19 cellular contexts compared by ENCODE assay signal in genomic region chr18:36212301-36212977, GRCh38. TPM values are rescaled to one million over a fixed set of nuclear protein-coding genes. Genes with fewer than 3 reads are reported as not detected.
DNase-seq lines count a peak whose midpoint lies in the region; ATAC-seq and TF ChIP-seq lines count a peak whose summit lies in the region.
"Had no signal": no experiment of that assay in that cellular context is flagged by ENCODE, and none has a peak within 500 bp of the region (broad histone marks: within the 10 kb centered on the region; RNA-seq: fewer than 3 reads in every experiment).

No MANE protein-coding gene starts in this region.

- 72% methylated on average over 6 of the region's 7 CpGs for WGBS in right lobe of liver (ENCODE audit: insufficient coverage, low coverage, low lambda C conversion rate, missing lambda C conversion rate)

- H3K4me1 Mint-ChIP-seq in chondrocyte (ENCODE audit: low read depth) = peaks cover 4% of the 10 kb centered on the region

- peak; percentile 38 for TF ChIP-seq CTCF in cardiac muscle cell (IDR thresholded peaks at IDR 0.05; ENCODE audit: low read depth, low read length)
- TF ChIP-seq CTCF in chondrocyte (IDR thresholded peaks at IDR 0.05) = peak; percentile 43
- no peak for TF ChIP-seq CTCF in right lobe of liver (IDR thresholded peaks at IDR 0.05)
- no peak for TF ChIP-seq CTCF in vagina (IDR thresholded peaks at IDR 0.05)

- H3K4me1 ChIP-seq in cardiac muscle cell (ENCODE audit: low read depth) (peaks cover 6% of the 10 kb centered on the region), right lobe of liver (peaks cover 0 to 4% (median 0%) of the 10 kb centered on the region in 4 donors), vagina (peaks cover 7% of the 10 kb centered on the region)
- H3K4me1 ChIP-seq: A549, lower lobe of right lung had no signal

- TF ChIP-seq POLR2A in right lobe of liver (IDR thresholded peaks at IDR 0.05) (no peak), vagina (IDR thresholded peaks at IDR 0.05) (no peak)

- H3K9me3 ChIP-seq in cardiac muscle cell (ENCODE audit: low read depth) (no peaks in the 10 kb centered on the region), right lobe of liver (no peaks in the 10 kb centered on the region), vagina (no peaks in the 10 kb centered on the region), MG63 (peaks cover 3% of the 10 kb centered on the region; the same call in 1 of the 2 replicates)
- H3K9me3 ChIP-seq: A549, Peyer's patch, thyroid gland had no signal

- H3K36me3 Mint-ChIP-seq in chondrocyte (ENCODE audit: low read depth) = peaks cover 27% of the 10 kb centered on the region
- H3K36me3 Mint-ChIP-seq: IgD-negative memory B cell had no signal

- H3K27ac ChIP-seq in cardiac muscle cell (no peak overlapping the region), right lobe of liver (no peak overlapping the region), vagina (peak overlapping the region; percentile 20)
- H3K27ac ChIP-seq: A549, lower lobe of right lung, Peyer's patch, thyroid gland had no signal

- H3K4me3 ChIP-seq in cardiac muscle cell = no peak overlapping the region
- no peak overlapping the region for H3K4me3 ChIP-seq in right lobe of liver
- H3K4me3 ChIP-seq in vagina = peak overlapping the region in 1 of 2 donors; percentile 3
- H3K4me3 ChIP-seq in MG63 = no peak overlapping the region
- H3K4me3 ChIP-seq: A549, lower lobe of right lung, Peyer's patch, thyroid gland had no signal

- DNase-seq in cardiac muscle cell (ENCODE audit: low read depth in 1 of 2, low spot score in 1 of 2) (peak in 1 of 2 donors; percentile 66), Right ventricle myocardium superior (no peak), chondrocyte (ENCODE audit: low spot score) (no peak), right lobe of liver (peak in 1 of 3 donors; percentile 39), vagina (ENCODE audit: extremely low spot score in 2 of 2) (no peak), NCI-H526 (lab: John Stamatoyannopoulos, UW) (no peak), MG63 (no peak), T-helper 9 cell (no peak)
- DNase-seq: DMS153, hippocampal formation, lower lobe of right lung, NCI-H1436 treated with DMSO at 0.1 percent for 48 hours, NCI-H446, Peyer's patch had no signal

- H3K27ac Mint-ChIP-seq in chondrocyte (ENCODE audit: unreplicated experiment) = no peak overlapping the region
- H3K27ac Mint-ChIP-seq: activated T-helper 1 cell treated with anti-CD3 and anti-CD28 coated beads, Interleukin-12 subunit alpha, Interleukin-12 subunit beta, Interleukin-2, Interleukin-4 antibody, amounts not matched to agents 30 ng/mL and 10 ng/mL and 1 ng/mL, durations not matched to agents 14 hours and 24 hours and 36 hours; IgD-negative memory B cell had no signal

- no peaks in the 10 kb centered on the region for H3K27me3 Mint-ChIP-seq in chondrocyte (ENCODE audit: low read depth)

- peaks cover 10% of the 10 kb centered on the region for H3K9me3 Mint-ChIP-seq in chondrocyte (ENCODE audit: low read depth)
- H3K9me3 Mint-ChIP-seq: activated T-helper 1 cell treated with anti-CD3 and anti-CD28 coated beads, Interleukin-12 subunit alpha, Interleukin-12 subunit beta, Interleukin-2, Interleukin-4 antibody, amounts not matched to agents 30 ng/mL and 10 ng/mL and 1 ng/mL, durations not matched to agents 14 hours and 24 hours and 36 hours had no signal

- H3K27me3 ChIP-seq in cardiac muscle cell (no peaks in the 10 kb centered on the region), right lobe of liver (no peaks in the 10 kb centered on the region), vagina (no peaks in the 10 kb centered on the region), MG63 (no peaks in the 10 kb centered on the region)
- H3K27me3 ChIP-seq: Peyer's patch, thyroid gland had no signal

- H3K4me3 Mint-ChIP-seq in chondrocyte (ENCODE audit: unreplicated experiment) = no peak overlapping the region
- H3K4me3 Mint-ChIP-seq: activated T-helper 1 cell treated with anti-CD3 and anti-CD28 coated beads, Interleukin-12 subunit alpha, Interleukin-12 subunit beta, Interleukin-2, Interleukin-4 antibody, amounts not matched to agents 30 ng/mL and 10 ng/mL and 1 ng/mL, durations not matched to agents 14 hours and 24 hours and 36 hours; neural crest cell had no signal

- intact Hi-C loops in Right ventricle myocardium superior (cut with DNase I) (no loop called here), right lobe of liver (cut with DNase I) (no loop called here), vagina (cut with DNase I) (no loop called here)

- H3K36me3 ChIP-seq in cardiac muscle cell = no peaks in the 10 kb centered on the region
- H3K36me3 ChIP-seq in right lobe of liver = peaks cover 0 to 38% (median 2%) of the 10 kb centered on the region in 4 donors
- no peaks in the 10 kb centered on the region for H3K36me3 ChIP-seq in vagina
- peaks cover 30% of the 10 kb centered on the region for H3K36me3 ChIP-seq in MG63
- H3K36me3 ChIP-seq: lower lobe of right lung, thyroid gland had no signal

- ATAC-seq in Right ventricle myocardium superior (ENCODE audit: poor library complexity) = no peak
- peak; percentile 26 to 63 (median 34) for ATAC-seq in right lobe of liver
- ATAC-seq: A549 had no signal

RNA-seq across cellular contexts. Expression of gene MOCOS, which starts 25.1 kb away (rescaled TPM):
- total RNA-seq in cardiac muscle cell = 0.60 and 0.85 TPM in 2 replicates
- 0.27 and 0.74 TPM in 2 replicates for polyA plus RNA-seq in cardiac muscle cell
- total RNA-seq in Right ventricle myocardium superior = 0.40 TPM
- total RNA-seq in chondrocyte = 6.7 to 15.7 TPM (median 13.2 TPM) in 3 replicates
- 10 to 100 TPM; 12.2 to 35.2 (median 25.2) TPM for total RNA-seq in right lobe of liver
- total RNA-seq in vagina = 2.2 TPM
- 13.4 and 16.4 TPM in 2 replicates for total RNA-seq in MG63 (2014; rRNA removed; shearing (Covaris generic); ENCODE audit: low replicate concordance)

Comparison
In these comparisons a context has a peak if more than half of its experiments do, and no peak if none do; other contexts are left out.
1. CTCF ChIP-seq: peak in cardiac muscle cell (single experiment) and chondrocyte (single experiment); none in right lobe of liver (0 of 4) and vagina (0 of 3).